12 cellular contexts compared by ENCODE assay signal in genomic region chr2:26072925-26073768, GRCh38. TPM values are rescaled to one million over a fixed set of nuclear protein-coding genes. Genes with fewer than 3 reads are reported as not detected.
DNase-seq lines count a peak whose midpoint lies in the region; ATAC-seq, FAIRE-seq and TF ChIP-seq lines count a peak whose summit lies in the region.
"Had no signal": no experiment of that assay in that cellular context is flagged by ENCODE, and none has a peak within 500 bp of the region (broad histone marks: within the 10 kb centered on the region; RNA-seq: fewer than 3 reads in every experiment).

No MANE protein-coding gene starts in this region.

- H3K9me3 Mint-ChIP-seq in dendritic cell treated with granulocyte-macrophage colony-stimulating factor and Interleukin-4, amounts not matched to agents 40 ng/mL and 50 ng/mL, for 4 days = no peaks in the 10 kb centered on the region

- peaks cover 2% of the 10 kb centered on the region for H3K79me1 ChIP-seq in mesenchymal stem cell (replicated peaks; ENCODE audit: low read length, poor library complexity, severe bottlenecking)

- no peak for FAIRE-seq in urothelium cell line (lab: Jason Lieb, UNC)

- DNase-seq in Right ventricle myocardium superior = no peak
- no peak for DNase-seq in right atrium auricular region (ENCODE audit: low spot score)
- no peak for DNase-seq in left lung
- no peak for DNase-seq in transverse colon
- no peak for DNase-seq in mesenchymal stem cell
- DNase-seq in urothelium cell line (ENCODE audit: low spot score) = no peak
- DNase-seq in posterior vena cava (ENCODE audit: low spot score) = no peak
- DNase-seq: IMR-90, NCI-H187 treated with DMSO at 0.1 percent for 48 hours, upper lobe of left lung had no signal

- H3K27me3 ChIP-seq in right atrium auricular region (no peaks in the 10 kb centered on the region), left lung (no peaks in the 10 kb centered on the region), transverse colon (no peaks in the 10 kb centered on the region), mesenchymal stem cell (ENCODE audit: control insufficient read depth in 1 of 2, insufficient read depth in 1 of 2, low read length in 2 of 2) (no peaks in the 10 kb centered on the region)
- H3K27me3 ChIP-seq: upper lobe of left lung had no signal

- in situ Hi-C loops in transverse colon (cut with MboI; ENCODE audit: low pct_ligation_motif_present in 1 of 4, low pct_unique_long_range_greater_than_20kb in 1 of 4, low sequenced_read_pairs in 3 of 4) = no loop called here

- no peak overlapping the region for H2AK5ac ChIP-seq in mesenchymal stem cell (ENCODE audit: low read length, severe bottlenecking)

- intact Hi-C loops in Right ventricle myocardium superior (cut with DNase I) = no loop called here
- intact Hi-C loops in dendritic cell treated with granulocyte-macrophage colony-stimulating factor and Interleukin-4, amounts not matched to agents 40 ng/mL and 50 ng/mL, for 4 days (cut with micrococcal nuclease) = no loop called here
- intact Hi-C loops in left lung (cut with DNase I) = no loop called here
- intact Hi-C loops in transverse colon (cut with DNase I; ENCODE audit: low total_unique reads) = no loop called here
- intact Hi-C loops in posterior vena cava (cut with DNase I) = no loop called here

- H2BK15ac ChIP-seq in mesenchymal stem cell (ENCODE audit: low read depth, poor library complexity, severe bottlenecking) = no peak overlapping the region

- no peak overlapping the region for H2BK5ac ChIP-seq in mesenchymal stem cell (ENCODE audit: low read depth, low read length, poor library complexity, severe bottlenecking)

- H3K27me3 Mint-ChIP-seq in dendritic cell treated with granulocyte-macrophage colony-stimulating factor and Interleukin-4, amounts not matched to agents 40 ng/mL and 50 ng/mL, for 4 days = no peaks in the 10 kb centered on the region

- WGBS in transverse colon (ENCODE audit: low coverage in 1 of 2), 2 donors = 46% methylated on average over 1 of the region's 1 CpG; no CpG with 5 or more reads in 1 of the 2 donors
- WGBS in mesenchymal stem cell = 91% methylated on average over 1 of the region's 1 CpG

- no peak for TF ChIP-seq EP300 in transverse colon (IDR thresholded peaks at IDR 0.05; ENCODE audit: low read depth)

- H4K8ac ChIP-seq in mesenchymal stem cell (ENCODE audit: low read length) = no peak overlapping the region

- peaks cover 65% of the 10 kb centered on the region for H3K4me1 Mint-ChIP-seq in dendritic cell treated with granulocyte-macrophage colony-stimulating factor and Interleukin-4, amounts not matched to agents 40 ng/mL and 50 ng/mL, for 4 days (ENCODE audit: low read depth)

- no peak overlapping the region for H2BK12ac ChIP-seq in mesenchymal stem cell (ENCODE audit: low read length in 2 of 2)

- no peak overlapping the region for H3K18ac ChIP-seq in mesenchymal stem cell (ENCODE audit: low read depth in 1 of 2, low read length in 2 of 2)

- no peak overlapping the region for H3K27ac ChIP-seq in right atrium auricular region
- no peak overlapping the region for H3K27ac ChIP-seq in left lung
- H3K27ac ChIP-seq in transverse colon = peak overlapping the region; percentile 68 to 82 (median 76)
- H3K27ac ChIP-seq in mesenchymal stem cell (ENCODE audit: low read length, poor library complexity, severe bottlenecking) = no peak overlapping the region
- H3K27ac ChIP-seq: upper lobe of left lung had no signal

- TF ChIP-seq POLR2A in transverse colon (IDR thresholded peaks at IDR 0.05) = no peak

- no peak overlapping the region for H3K4ac ChIP-seq in mesenchymal stem cell (ENCODE audit: low read depth in 1 of 2, low read length in 2 of 2)

- no peak overlapping the region for H2BK120ac ChIP-seq in mesenchymal stem cell (ENCODE audit: low read depth, low read length)

- no peak overlapping the region for H4K91ac ChIP-seq in mesenchymal stem cell (ENCODE audit: low read length)

- H3K27ac Mint-ChIP-seq in dendritic cell treated with granulocyte-macrophage colony-stimulating factor and Interleukin-4, amounts not matched to agents 40 ng/mL and 50 ng/mL, for 4 days = peak overlapping the region; percentile 39
- H3K27ac Mint-ChIP-seq: activated naive CD4-positive, alpha-beta T cell treated with anti-CD3 and anti-CD28 coated beads, Interleukin-2, amount 50 U/mL, for 72 hours had no signal

- peaks cover 14% of the 10 kb centered on the region for H3K36me3 Mint-ChIP-seq in dendritic cell treated with granulocyte-macrophage colony-stimulating factor and Interleukin-4, amounts not matched to agents 40 ng/mL and 50 ng/mL, for 4 days (ENCODE audit: low read depth)

- H3K4me3 ChIP-seq in right atrium auricular region (no peak overlapping the region), left lung (no peak overlapping the region), transverse colon (no peak overlapping the region), mesenchymal stem cell (ENCODE audit: insufficient read depth in 1 of 2, low read depth in 1 of 2, low read length in 2 of 2) (no peak overlapping the region)
- H3K4me3 ChIP-seq: upper lobe of left lung had no signal

- no peak overlapping the region for H3K14ac ChIP-seq in mesenchymal stem cell (ENCODE audit: low read length in 2 of 2)

- no peak overlapping the region for H2AFZ ChIP-seq in mesenchymal stem cell (ENCODE audit: low read depth, low read length)

- no peak for TF ChIP-seq CTCF in right atrium auricular region (IDR thresholded peaks at IDR 0.05)
- no peak for TF ChIP-seq CTCF in left lung (IDR thresholded peaks at IDR 0.05)
- no peak for TF ChIP-seq CTCF in transverse colon (IDR thresholded peaks at IDR 0.05)

- no peak overlapping the region for H3K23ac ChIP-seq in mesenchymal stem cell (ENCODE audit: low read length in 2 of 2)

- H3K9ac ChIP-seq in mesenchymal stem cell (ENCODE audit: low read length) = no peak overlapping the region

- H3K4me1 ChIP-seq in right atrium auricular region = peaks cover 0 to 26% of the 10 kb centered on the region in 2 donors
- H3K4me1 ChIP-seq in left lung = peaks cover 5 to 81% of the 10 kb centered on the region in 2 donors
- peaks cover 27 to 82% (median 58%) of the 10 kb centered on the region in 4 donors for H3K4me1 ChIP-seq in transverse colon
- H3K4me1 ChIP-seq in mesenchymal stem cell (ENCODE audit: control insufficient read depth, insufficient read depth, low read depth, low read length) = peaks cover 10% of the 10 kb centered on the region

- H3K36me3 ChIP-seq in right atrium auricular region (no peaks in the 10 kb centered on the region), left lung (no peaks in the 10 kb centered on the region), transverse colon (no peaks in the 10 kb centered on the region), mesenchymal stem cell (ENCODE audit: control insufficient read depth in 1 of 2, insufficient read depth in 2 of 2, low read depth in 1 of 2, low read length in 2 of 2) (no peaks in the 10 kb centered on the region)
- H3K36me3 ChIP-seq: upper lobe of left lung had no signal

- H3K9me3 ChIP-seq in right atrium auricular region (no peaks in the 10 kb centered on the region), left lung (no peaks in the 10 kb centered on the region), transverse colon (no peaks in the 10 kb centered on the region), mesenchymal stem cell (ENCODE audit: control insufficient read depth, low read length) (no peaks in the 10 kb centered on the region)
- H3K9me3 ChIP-seq: upper lobe of left lung had no signal

- no peak overlapping the region for H3K4me2 ChIP-seq in mesenchymal stem cell (ENCODE audit: low read length, poor library complexity, severe bottlenecking)

- no peak overlapping the region for H3K4me3 Mint-ChIP-seq in dendritic cell treated with granulocyte-macrophage colony-stimulating factor and Interleukin-4, amounts not matched to agents 40 ng/mL and 50 ng/mL, for 4 days

- peak; percentile 38 for ATAC-seq in Right ventricle myocardium superior (ENCODE audit: poor library complexity)
- peak; percentile 21 for ATAC-seq in left lung
- ATAC-seq: activated naive CD4-positive, alpha-beta T cell treated with anti-CD3 and anti-CD28 coated beads, Interleukin-2, amount 50 U/mL, for 72 hours had no signal

RNA-seq across cellular contexts. Expression of gene RAB10, which starts 39.3 kb away (rescaled TPM):
- total RNA-seq in Right ventricle myocardium superior (91.9 TPM), right atrium auricular region (10 to 100 TPM; 70.9 to 86.7 TPM), left lung (100 to 1,000 TPM; 114 to 175 TPM), transverse colon (100 to 1,000 TPM in 3 of 4 donors, 10 to 100 TPM in 1; 99.5 to 150 (median 144) TPM), posterior vena cava (10 to 100 TPM; 86.1 to 94.6 TPM)
- 106 TPM for polyA plus RNA-seq in mesenchymal stem cell (2013, experiment 1 of 2)
- polyA plus RNA-seq in mesenchymal stem cell (2013, experiment 2 of 2) = 107 TPM

Comparison
In these comparisons a context has a peak if more than half of its experiments do, and no peak if none do; other contexts are left out.
1. H3K27ac ChIP-seq: peak in transverse colon (4 of 4); none in right atrium auricular region (0 of 2), left lung (0 of 2) and mesenchymal stem cell (single experiment).